ENCODE assay signal across 17 cellular contexts in the genomic region with DNA sequence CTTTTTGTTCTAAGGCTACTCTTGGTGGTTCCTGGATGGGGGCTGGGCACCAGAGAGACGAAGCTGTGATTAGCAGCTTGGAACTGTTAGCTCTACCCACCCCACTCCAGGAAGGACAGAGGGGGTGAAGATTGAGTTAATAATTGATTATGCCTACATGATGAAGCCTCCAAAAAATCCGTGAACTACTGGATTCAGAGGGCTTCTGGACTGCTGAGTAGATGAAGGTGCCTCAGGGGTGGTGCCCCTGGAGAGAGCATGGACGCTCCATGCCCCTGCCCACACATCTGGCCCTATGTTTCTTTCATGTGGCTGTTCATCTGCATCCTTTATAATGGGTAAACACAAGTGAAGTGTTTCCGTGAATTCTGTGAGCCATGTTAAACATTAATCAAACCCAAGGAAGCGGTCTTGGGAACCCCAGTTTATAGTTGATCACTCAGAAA. TPM values are rescaled to one million over a fixed set of nuclear protein-coding genes. Genes with fewer than 3 reads are reported as not detected.
A peak's percentile ranks its signal among the peaks of the same experiment; 100 is the strongest.
DNase-seq lines count a peak whose midpoint lies in the region; ATAC-seq, FAIRE-seq and TF ChIP-seq lines count a peak whose summit lies in the region.
"Had no signal": no experiment of that assay in that cellular context is flagged by ENCODE, and none has a peak within 500 bp of the region (broad histone marks: within the 10 kb centered on the region; RNA-seq: fewer than 3 reads in every experiment).

No MANE protein-coding gene starts in this region.

- intact Hi-C loops in activated CD4-positive, alpha-beta T cell treated with anti-CD3 and anti-CD28 coated beads for 36 hours (cut with DNase I, micrococcal nuclease) = no loop called here
- intact Hi-C loops in kidney (cut with DNase I) = no loop called here

- H3K9ac ChIP-seq in kidney (ENCODE audit: low read length in 2 of 2) = no peak overlapping the region
- H3K9ac ChIP-seq: parathyroid adenoma had no signal

- WGBS in small intestine, 3 donors = 15 to 59% (median 34%) methylated on average over 5 of the region's 5 CpGs

- TF ChIP-seq CTCF in Peyer's patch (IDR thresholded peaks at IDR 0.05) (no peak), kidney (IDR thresholded peaks at IDR 0.05; ENCODE audit: borderline replicate concordance, extremely low read depth, insufficient read depth) (no peak)

- H3K9me3 ChIP-seq in Peyer's patch = no peaks in the 10 kb centered on the region
- H3K9me3 ChIP-seq in kidney (ENCODE audit: control insufficient read depth in 1 of 2, low read length in 2 of 2) = no peaks in the 10 kb centered on the region
- no peaks in the 10 kb centered on the region for H3K9me3 ChIP-seq in small intestine (ENCODE audit: control insufficient read depth, low read depth)
- H3K9me3 ChIP-seq: gastroesophageal sphincter had no signal

- H3K4me3 ChIP-seq in Peyer's patch (no peak overlapping the region), kidney (ENCODE audit: low read length in 2 of 2) (peak overlapping the region in 1 of 2 donors; percentile 8), small intestine (ENCODE audit: low read depth in 1 of 2, low read length in 2 of 2) (no peak overlapping the region)
- H3K4me3 ChIP-seq: gastroesophageal sphincter, smooth muscle cell had no signal

- FAIRE-seq in kidney (lab: Jason Lieb, UNC) = no peak
- no peak for FAIRE-seq in small intestine (lab: Jason Lieb, UNC)

- H3K4me1 ChIP-seq in Peyer's patch = peaks cover 0 to 54% (median 12%) of the 10 kb centered on the region in 4 donors
- peaks cover 6 to 20% of the 10 kb centered on the region in 2 donors for H3K4me1 ChIP-seq in kidney (ENCODE audit: control insufficient read depth in 1 of 2, insufficient read depth in 1 of 2, low read depth in 1 of 2, low read length in 2 of 2)
- H3K4me1 ChIP-seq in small intestine (ENCODE audit: control insufficient read depth in 2 of 2, insufficient read depth in 1 of 2, low read depth in 1 of 2, low read length in 1 of 2) = peaks cover 8 to 36% of the 10 kb centered on the region in 2 donors
- H3K4me1 ChIP-seq: parathyroid adenoma had no signal

- peak overlapping the region; percentile 16 for H3K4me3 Mint-ChIP-seq in activated CD4-positive, alpha-beta T cell treated with anti-CD3 and anti-CD28 coated beads for 36 hours
- H3K4me3 Mint-ChIP-seq: immature natural killer cell had no signal

- H3K4me1 Mint-ChIP-seq in activated CD4-positive, alpha-beta T cell treated with anti-CD3 and anti-CD28 coated beads for 36 hours = peaks cover 84% of the 10 kb centered on the region

- POLR2A ChIA-PET in activated CD4-positive, alpha-beta T cell treated with anti-CD3 and anti-CD28 coated beads for 36 hours (lab: Charles Lee) = interaction anchor here (0.6 kb wide), 1 partner anchor 217 kb away, joined by 3 read pairs; no protein-coding TSS in a partner anchor
- POLR2A ChIA-PET in HEK293T (lab: Yijun Ruan, JAX) = no interaction called here

- no peaks in the 10 kb centered on the region for H3K27me3 ChIP-seq in Peyer's patch
- no peaks in the 10 kb centered on the region for H3K27me3 ChIP-seq in small intestine (ENCODE audit: control insufficient read depth in 2 of 2, insufficient read depth in 2 of 2, low read length in 2 of 2)
- H3K27me3 ChIP-seq: gastroesophageal sphincter had no signal

- DNase-seq in activated CD4-positive, alpha-beta T cell treated with anti-CD3 and anti-CD28 coated beads for 36 hours = no peak
- DNase-seq in activated CD4-positive, alpha-beta T cell treated with anti-CD3 and anti-CD28 coated beads, Interleukin-2, amount 50 U/mL, for 4 hours = no peak
- DNase-seq in Peyer's patch (peak in 1 of 3 donors; percentile 52), kidney (no peak), small intestine (peak; percentile 74), HEK293T (ENCODE audit: extremely low spot score) (no peak)
- DNase-seq: 8988T, cerebellar nuclear complex, immature natural killer cell, Kasumi-1, NCI-H1694, NCI-H446 had no signal

- H3K27me3 Mint-ChIP-seq in activated CD4-positive, alpha-beta T cell treated with anti-CD3 and anti-CD28 coated beads for 36 hours = no peaks in the 10 kb centered on the region

- H3K36me3 Mint-ChIP-seq in activated CD4-positive, alpha-beta T cell treated with anti-CD3 and anti-CD28 coated beads for 36 hours (ENCODE audit: low read depth) = peaks cover 31% of the 10 kb centered on the region

- H3K27ac Mint-ChIP-seq in activated CD4-positive, alpha-beta T cell treated with anti-CD3 and anti-CD28 coated beads for 36 hours = peak overlapping the region; percentile 88

- CTCF ChIA-PET in activated CD4-positive, alpha-beta T cell treated with anti-CD3 and anti-CD28 coated beads for 36 hours (lab: Charles Lee) = interaction anchor here (0.7 to 1.0 kb wide), 3 partner anchors 9 to 292 kb away, joined by 3 read pairs; no protein-coding TSS in a partner anchor
- CTCF ChIA-PET in HEK293T (lab: Yijun Ruan, JAX) = no interaction called here

- H3K36me3 ChIP-seq in Peyer's patch = no peaks in the 10 kb centered on the region
- H3K36me3 ChIP-seq in kidney (ENCODE audit: control insufficient read depth in 1 of 2, insufficient read depth in 2 of 2, low read length in 2 of 2) = peaks cover 0 to 5% of the 10 kb centered on the region in 2 donors
- no peaks in the 10 kb centered on the region for H3K36me3 ChIP-seq in small intestine (ENCODE audit: control insufficient read depth in 2 of 2, insufficient read depth in 2 of 2, low read length in 2 of 2)

- no peak for TF ChIP-seq POLR2A in Peyer's patch (IDR thresholded peaks at IDR 0.05)

- H3K27ac ChIP-seq in Peyer's patch = peak overlapping the region in 3 of 4 donors; percentile 19 to 53 (median 30)
- peak overlapping the region; percentile 46 to 62 for H3K27ac ChIP-seq in kidney (ENCODE audit: low read depth in 2 of 2, low read length in 2 of 2)
- peak overlapping the region; percentile 49 to 76 for H3K27ac ChIP-seq in small intestine (ENCODE audit: low read depth in 1 of 2, low read length in 1 of 2)
- H3K27ac ChIP-seq: gastroesophageal sphincter, parathyroid adenoma had no signal

- peaks cover 2% of the 10 kb centered on the region for H3K9me3 Mint-ChIP-seq in activated CD4-positive, alpha-beta T cell treated with anti-CD3 and anti-CD28 coated beads for 36 hours (ENCODE audit: low read depth)
- H3K9me3 Mint-ChIP-seq: immature natural killer cell had no signal

- ATAC-seq in activated CD4-positive, alpha-beta T cell treated with anti-CD3 and anti-CD28 coated beads for 36 hours = no peak
- ATAC-seq in HG03097 (IDR thresholded peaks at IDR 0.05; ENCODE audit: low FRiP score, unreplicated experiment) (no peak), GM21619 (IDR thresholded peaks at IDR 0.05; ENCODE audit: unreplicated experiment) (no peak)
- ATAC-seq: gastroesophageal sphincter had no signal

TF ChIP-seq in HEK293T, 16 proteins besides CTCF, POLR2A, EP300 and RAD21:
- TF ChIP-seq NFRKB (IDR thresholded peaks at IDR 0.05) (no peak), ARNT (IDR thresholded peaks at IDR 0.05) (no peak), SUZ12 (IDR thresholded peaks at IDR 0.05) (no peak), L3MBTL2 (conservative IDR thresholded peaks at IDR 0.05) (no peak), LEF1 (IDR thresholded peaks at IDR 0.05; ENCODE audit: borderline replicate concordance) (no peak), ZNF384 (IDR thresholded peaks at IDR 0.05) (no peak), FOXM1 (IDR thresholded peaks at IDR 0.05; ENCODE audit: borderline replicate concordance) (no peak), FOXK2 (IDR thresholded peaks at IDR 0.05) (no peak), TARDBP (IDR thresholded peaks at IDR 0.05) (no peak), BHLHE40 (IDR thresholded peaks at IDR 0.05; ENCODE audit: borderline replicate concordance) (no peak), SP1 (IDR thresholded peaks at IDR 0.05) (no peak)

RNA-seq across cellular contexts. Expression of gene CYP2D6, which starts 47.3 kb away (rescaled TPM):
- 1 to 10 TPM; 2.8 to 3.1 TPM for total RNA-seq in activated CD4-positive, alpha-beta T cell treated with anti-CD3 and anti-CD28 coated beads for 36 hours
- total RNA-seq in Peyer's patch (100 to 1,000 TPM in 2 of 4 donors, 10 to 100 TPM in 2; 18.2 to 329 (median 117) TPM), kidney (3.2 TPM)
- polyA plus RNA-seq in kidney (ENCODE audit: insufficient read depth, low read depth, low replicate concordance) (0.39 TPM), small intestine (100 to 1,000 TPM in 1 of 3 donors, 10 to 100 TPM in 1, 1 to 10 TPM in 1; 5.8 to 172 (median 38.1) TPM)
- polyA plus RNA-seq: immature natural killer cell had no signal
